1 cellular context compared by ENCODE assay signal in the genomic region with DNA sequence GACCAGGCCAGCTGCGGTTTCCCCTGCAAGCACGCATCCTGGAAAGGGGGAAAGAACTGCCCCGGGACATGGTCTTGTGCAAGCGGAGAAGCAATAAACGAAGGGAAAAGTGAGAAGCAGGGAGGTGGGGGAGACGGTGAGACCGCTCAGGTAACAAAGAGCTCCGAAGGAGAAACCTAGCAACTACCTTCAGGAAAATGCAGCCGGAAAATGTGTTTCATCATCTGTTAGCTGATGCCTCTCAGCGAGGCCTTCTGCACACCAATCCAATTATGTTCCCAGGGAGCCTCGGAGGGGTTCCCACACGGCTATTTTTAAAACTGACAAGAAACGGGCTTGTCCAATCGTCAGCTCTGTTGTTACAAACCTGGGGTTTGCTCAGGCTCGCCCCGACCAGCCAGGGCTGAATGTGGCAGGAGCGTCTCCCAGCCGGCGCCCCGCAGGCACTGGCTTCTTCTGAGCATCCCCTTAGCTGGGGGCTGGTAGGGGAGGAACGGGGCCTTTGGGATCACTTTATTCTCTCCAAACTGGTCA.
TF ChIP-seq lines count a peak whose summit lies in the region.

No MANE protein-coding gene starts in this region.

TF ChIP-seq in H1, 55 proteins besides CTCF, POLR2A, EP300 and RAD21 (continued from another document):
- TF ChIP-seq, protein P1, sequence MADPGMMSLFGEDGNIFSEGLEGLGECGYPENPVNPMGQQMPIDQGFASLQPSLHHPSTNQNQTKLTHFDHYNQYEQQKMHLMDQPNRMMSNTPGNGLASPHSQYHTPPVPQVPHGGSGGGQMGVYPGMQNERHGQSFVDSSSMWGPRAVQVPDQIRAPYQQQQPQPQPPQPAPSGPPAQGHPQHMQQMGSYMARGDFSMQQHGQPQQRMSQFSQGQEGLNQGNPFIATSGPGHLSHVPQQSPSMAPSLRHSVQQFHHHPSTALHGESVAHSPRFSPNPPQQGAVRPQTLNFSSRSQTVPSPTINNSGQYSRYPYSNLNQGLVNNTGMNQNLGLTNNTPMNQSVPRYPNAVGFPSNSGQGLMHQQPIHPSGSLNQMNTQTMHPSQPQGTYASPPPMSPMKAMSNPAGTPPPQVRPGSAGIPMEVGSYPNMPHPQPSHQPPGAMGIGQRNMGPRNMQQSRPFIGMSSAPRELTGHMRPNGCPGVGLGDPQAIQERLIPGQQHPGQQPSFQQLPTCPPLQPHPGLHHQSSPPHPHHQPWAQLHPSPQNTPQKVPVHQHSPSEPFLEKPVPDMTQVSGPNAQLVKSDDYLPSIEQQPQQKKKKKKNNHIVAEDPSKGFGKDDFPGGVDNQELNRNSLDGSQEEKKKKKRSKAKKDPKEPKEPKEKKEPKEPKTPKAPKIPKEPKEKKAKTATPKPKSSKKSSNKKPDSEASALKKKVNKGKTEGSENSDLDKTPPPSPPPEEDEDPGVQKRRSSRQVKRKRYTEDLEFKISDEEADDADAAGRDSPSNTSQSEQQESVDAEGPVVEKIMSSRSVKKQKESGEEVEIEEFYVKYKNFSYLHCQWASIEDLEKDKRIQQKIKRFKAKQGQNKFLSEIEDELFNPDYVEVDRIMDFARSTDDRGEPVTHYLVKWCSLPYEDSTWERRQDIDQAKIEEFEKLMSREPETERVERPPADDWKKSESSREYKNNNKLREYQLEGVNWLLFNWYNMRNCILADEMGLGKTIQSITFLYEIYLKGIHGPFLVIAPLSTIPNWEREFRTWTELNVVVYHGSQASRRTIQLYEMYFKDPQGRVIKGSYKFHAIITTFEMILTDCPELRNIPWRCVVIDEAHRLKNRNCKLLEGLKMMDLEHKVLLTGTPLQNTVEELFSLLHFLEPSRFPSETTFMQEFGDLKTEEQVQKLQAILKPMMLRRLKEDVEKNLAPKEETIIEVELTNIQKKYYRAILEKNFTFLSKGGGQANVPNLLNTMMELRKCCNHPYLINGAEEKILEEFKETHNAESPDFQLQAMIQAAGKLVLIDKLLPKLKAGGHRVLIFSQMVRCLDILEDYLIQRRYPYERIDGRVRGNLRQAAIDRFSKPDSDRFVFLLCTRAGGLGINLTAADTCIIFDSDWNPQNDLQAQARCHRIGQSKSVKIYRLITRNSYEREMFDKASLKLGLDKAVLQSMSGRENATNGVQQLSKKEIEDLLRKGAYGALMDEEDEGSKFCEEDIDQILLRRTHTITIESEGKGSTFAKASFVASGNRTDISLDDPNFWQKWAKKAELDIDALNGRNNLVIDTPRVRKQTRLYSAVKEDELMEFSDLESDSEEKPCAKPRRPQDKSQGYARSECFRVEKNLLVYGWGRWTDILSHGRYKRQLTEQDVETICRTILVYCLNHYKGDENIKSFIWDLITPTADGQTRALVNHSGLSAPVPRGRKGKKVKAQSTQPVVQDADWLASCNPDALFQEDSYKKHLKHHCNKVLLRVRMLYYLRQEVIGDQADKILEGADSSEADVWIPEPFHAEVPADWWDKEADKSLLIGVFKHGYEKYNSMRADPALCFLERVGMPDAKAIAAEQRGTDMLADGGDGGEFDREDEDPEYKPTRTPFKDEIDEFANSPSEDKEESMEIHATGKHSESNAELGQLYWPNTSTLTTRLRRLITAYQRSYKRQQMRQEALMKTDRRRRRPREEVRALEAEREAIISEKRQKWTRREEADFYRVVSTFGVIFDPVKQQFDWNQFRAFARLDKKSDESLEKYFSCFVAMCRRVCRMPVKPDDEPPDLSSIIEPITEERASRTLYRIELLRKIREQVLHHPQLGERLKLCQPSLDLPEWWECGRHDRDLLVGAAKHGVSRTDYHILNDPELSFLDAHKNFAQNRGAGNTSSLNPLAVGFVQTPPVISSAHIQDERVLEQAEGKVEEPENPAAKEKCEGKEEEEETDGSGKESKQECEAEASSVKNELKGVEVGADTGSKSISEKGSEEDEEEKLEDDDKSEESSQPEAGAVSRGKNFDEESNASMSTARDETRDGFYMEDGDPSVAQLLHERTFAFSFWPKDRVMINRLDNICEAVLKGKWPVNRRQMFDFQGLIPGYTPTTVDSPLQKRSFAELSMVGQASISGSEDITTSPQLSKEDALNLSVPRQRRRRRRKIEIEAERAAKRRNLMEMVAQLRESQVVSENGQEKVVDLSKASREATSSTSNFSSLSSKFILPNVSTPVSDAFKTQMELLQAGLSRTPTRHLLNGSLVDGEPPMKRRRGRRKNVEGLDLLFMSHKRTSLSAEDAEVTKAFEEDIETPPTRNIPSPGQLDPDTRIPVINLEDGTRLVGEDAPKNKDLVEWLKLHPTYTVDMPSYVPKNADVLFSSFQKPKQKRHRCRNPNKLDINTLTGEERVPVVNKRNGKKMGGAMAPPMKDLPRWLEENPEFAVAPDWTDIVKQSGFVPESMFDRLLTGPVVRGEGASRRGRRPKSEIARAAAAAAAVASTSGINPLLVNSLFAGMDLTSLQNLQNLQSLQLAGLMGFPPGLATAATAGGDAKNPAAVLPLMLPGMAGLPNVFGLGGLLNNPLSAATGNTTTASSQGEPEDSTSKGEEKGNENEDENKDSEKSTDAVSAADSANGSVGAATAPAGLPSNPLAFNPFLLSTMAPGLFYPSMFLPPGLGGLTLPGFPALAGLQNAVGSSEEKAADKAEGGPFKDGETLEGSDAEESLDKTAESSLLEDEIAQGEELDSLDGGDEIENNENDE (IDR thresholded peaks at IDR 0.05; ENCODE audit: insufficient replicate concordance, low read length) = no peak
- peak; percentile 19 for TF ChIP-seq KDM4A (IDR thresholded peaks at IDR 0.05; ENCODE audit: low read depth, low read length, severe bottlenecking)
